ENCODE assay signal across 19 cellular contexts in the genomic region with DNA sequence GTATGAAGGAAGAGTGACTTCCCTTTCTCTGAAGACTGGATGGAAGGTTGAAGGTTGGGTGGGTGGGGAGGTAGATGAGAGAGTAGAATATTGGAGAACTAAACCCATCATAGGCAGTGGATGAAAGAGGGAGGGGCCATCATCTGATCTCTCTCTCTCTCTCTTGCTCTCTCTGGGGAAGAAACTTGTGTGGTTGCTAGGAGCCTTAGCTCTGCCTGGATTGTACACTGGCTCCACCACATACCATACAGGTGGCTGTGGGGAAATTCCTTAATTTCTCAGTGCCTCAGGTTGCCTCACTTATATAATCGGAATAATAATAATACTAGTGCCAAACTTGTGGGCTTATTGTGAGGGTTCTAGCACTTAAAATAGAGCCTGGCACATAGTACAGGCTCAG. TPM values are rescaled to one million over a fixed set of nuclear protein-coding genes. Genes with fewer than 3 reads are reported as not detected.
A peak's percentile ranks its signal among the peaks of the same experiment; 100 is the strongest.
DNase-seq lines count a peak whose midpoint lies in the region; ATAC-seq and TF ChIP-seq lines count a peak whose summit lies in the region.
"Had no signal": no experiment of that assay in that cellular context is flagged by ENCODE, and none has a peak within 500 bp of the region (broad histone marks: within the 10 kb centered on the region; RNA-seq: fewer than 3 reads in every experiment).

No MANE protein-coding gene starts in this region.

- H3K4me1 ChIP-seq in GM23338 (ENCODE audit: insufficient read depth), result no peaks in the 10 kb centered on the region
- H3K4me1 ChIP-seq: HAP-1 had no signal

- H3K27me3 Mint-ChIP-seq in GM23338 (ENCODE audit: insufficient read depth, low read depth, poor library complexity) (no peaks in the 10 kb centered on the region), chondrocyte (ENCODE audit: low read depth) (no peaks in the 10 kb centered on the region)
- H3K27me3 Mint-ChIP-seq: CD4-positive, alpha-beta T cell had no signal

- H3K9me3 Mint-ChIP-seq in GM23338 (no peaks in the 10 kb centered on the region; the same call in 1 of the 3 replicates), chondrocyte (ENCODE audit: low read depth) (peaks cover 2% of the 10 kb centered on the region)
- H3K9me3 Mint-ChIP-seq: CD4-positive, alpha-beta T cell had no signal

- no peak overlapping the region for H3K27ac Mint-ChIP-seq in GM23338
- H3K27ac Mint-ChIP-seq in chondrocyte (ENCODE audit: unreplicated experiment), result peak overlapping the region; percentile 93
- H3K27ac Mint-ChIP-seq: CD4-positive, alpha-beta T cell had no signal

- H4K20me1 ChIP-seq in GM23338 (replicated peaks; ENCODE audit: insufficient read depth), result no peaks in the 10 kb centered on the region

- DNase-seq in GM23338 (ENCODE audit: low spot score) (no peak), chondrocyte (ENCODE audit: low spot score) (no peak), kidney tubule cell (ENCODE audit: low spot score) (peak; percentile 47), renal cortical epithelial cell (ENCODE audit: low read depth) (peak; percentile 12), AML-193 (lab: John Stamatoyannopoulos, UW) (no peak)
- no peak for DNase-seq in activated CD4-positive, alpha-beta T cell treated with anti-CD3 and anti-CD28 coated beads for 4 hours
- no peak for DNase-seq in activated T-cell treated with anti-CD3 and anti-CD28 coated beads, Interleukin-2, amount 50 U/mL, for 48 hours
- DNase-seq: CD4-positive, alpha-beta T cell; DMS153; DMS79; GDM1 had no signal

- H3K4me3 Mint-ChIP-seq in GM23338 (no peak overlapping the region), chondrocyte (ENCODE audit: unreplicated experiment) (no peak overlapping the region)
- H3K4me3 Mint-ChIP-seq: CD4-positive, alpha-beta T cell had no signal

- H3K36me3 Mint-ChIP-seq in GM23338 (ENCODE audit: low read depth), result no peaks in the 10 kb centered on the region
- no peaks in the 10 kb centered on the region for H3K36me3 Mint-ChIP-seq in chondrocyte (ENCODE audit: low read depth)

- H3K4me3 ChIP-seq in GM23338, result no peak overlapping the region
- H3K4me3 ChIP-seq: HAP-1 had no signal

- no peaks in the 10 kb centered on the region for H3K36me3 ChIP-seq in GM23338 (ENCODE audit: insufficient read depth)
- H3K36me3 ChIP-seq: HAP-1 had no signal

- H3K27me3 ChIP-seq in GM23338 (ENCODE audit: insufficient read depth), result no peaks in the 10 kb centered on the region

- 0 out of 2 replicates have a peak overlapping the region, but pooled peaks have one; percentile 7 for H2AFZ ChIP-seq in GM23338

- H3K27ac ChIP-seq in GM23338 (ENCODE audit: low read depth), result no peak overlapping the region
- H3K27ac ChIP-seq: C4-2B, HL-60 had no signal

- H3F3A ChIP-seq in GM23338 (replicated peaks; ENCODE audit: low read depth), result no peaks in the 10 kb centered on the region

- TF ChIP-seq CTCF in GM23338 (conservative IDR thresholded peaks at IDR 0.05; ENCODE audit: low read depth in 2 of 2) (no peak), chondrocyte (IDR thresholded peaks at IDR 0.05) (no peak)

- H3K4me1 Mint-ChIP-seq in GM23338, result peaks cover 9% of the 10 kb centered on the region; the same call in 2 of the 3 replicates
- H3K4me1 Mint-ChIP-seq in chondrocyte (ENCODE audit: low read depth), result peaks cover 40% of the 10 kb centered on the region

- no peak overlapping the region for H3K4me2 ChIP-seq in GM23338

- H3K9me2 ChIP-seq in GM23338 (ENCODE audit: insufficient read depth), result peaks cover 5% of the 10 kb centered on the region; the same call in 1 of the 2 replicates

- no peaks in the 10 kb centered on the region for H3K79me2 ChIP-seq in GM23338 (replicated peaks; ENCODE audit: insufficient read depth)

- no peak for ATAC-seq in GM23338

TF ChIP-seq in GM23338, 12 proteins besides CTCF, POLR2A, EP300 and RAD21 (continues in another document):
- TF ChIP-seq NANOG (IDR thresholded peaks at IDR 0.05; ENCODE audit: borderline replicate concordance) (no peak), CREB1 (CRISPR knock-in tag; IDR thresholded peaks at IDR 0.05; ENCODE audit: low read depth) (no peak), ETS1 (IDR thresholded peaks at IDR 0.05) (no peak), ZNF462 (CRISPR knock-in tag; IDR thresholded peaks at IDR 0.05) (no peak), STAT1 (IDR thresholded peaks at IDR 0.05; ENCODE audit: unreplicated experiment) (no peak), ZNF114 (CRISPR knock-in tag; IDR thresholded peaks at IDR 0.05) (no peak), EZH2phosphoT487 (IDR thresholded peaks at IDR 0.05; ENCODE audit: unreplicated experiment) (no peak), EZH2 (IDR thresholded peaks at IDR 0.05; ENCODE audit: low read depth, unreplicated experiment) (no peak), POLR2AphosphoS5 (IDR thresholded peaks at IDR 0.05; ENCODE audit: low read depth) (no peak)

RNA-seq across cellular contexts. Expression of gene XCL1, which starts 9.5 kb away (rescaled TPM):
- total RNA-seq in GM23338 (2014; rRNA removed; shearing (Covaris generic)), result not detected in 2 replicates
- 0.24 and 0.89 TPM in 2 replicates for polyA plus RNA-seq in GM23338 (2016; fragmentation: Nextera tagmentation; extraction: Ambion mirVana)
- total RNA-seq in chondrocyte, result 0.25 TPM in 1 of 3 replicates, not detected in the others
- not detected in 2 replicates for total RNA-seq in renal cortical epithelial cell
- total RNA-seq: A172, Daoy, H4, HT1080 had no signal
- polyA plus RNA-seq: BJ had no signal

RNA-seq across cellular contexts. Expression of gene XCL2, which starts 42.1 kb away (rescaled TPM):
- total RNA-seq in GM23338 (2014; rRNA removed; shearing (Covaris generic)), result not detected in 2 replicates
- not detected in 2 replicates for polyA plus RNA-seq in GM23338 (2016; fragmentation: Nextera tagmentation; extraction: Ambion mirVana)
- total RNA-seq in chondrocyte, result not detected in 3 replicates
- not detected in 2 replicates for total RNA-seq in renal cortical epithelial cell
- total RNA-seq: A172; CD4-positive, alpha-beta T cell; Daoy; H4; HT1080 had no signal
- polyA plus RNA-seq: BJ had no signal

Comparison
In these comparisons a context has a peak if more than half of its experiments do, and no peak if none do; other contexts are left out.
1. DNase-seq: peak in kidney tubule cell (single experiment) and renal cortical epithelial cell (single experiment); none in GM23338 (single experiment), chondrocyte (single experiment), activated CD4-positive, alpha-beta T cell treated with anti-CD3 and anti-CD28 coated beads for 4 hours (0 of 2), AML-193 (0 of 2) and activated T-cell treated with anti-CD3 and anti-CD28 coated beads, Interleukin-2, amount 50 U/mL, for 48 hours (0 of 2).